ENCODE assay signal across 21 cellular contexts in genomic region chr6:79964607-79965081, GRCh38. TPM values are rescaled to one million over a fixed set of nuclear protein-coding genes. Genes with fewer than 3 reads are reported as not detected.
DNase-seq lines count a peak whose midpoint lies in the region; ATAC-seq and TF ChIP-seq lines count a peak whose summit lies in the region.
"Had no signal": no experiment of that assay in that cellular context is flagged by ENCODE, and none has a peak within 500 bp of the region (broad histone marks: within the 10 kb centered on the region; RNA-seq: fewer than 3 reads in every experiment).

No MANE protein-coding gene starts in this region.

- peaks cover 69% of the 10 kb centered on the region for H3K4me1 ChIP-seq in DND-41 (ENCODE audit: insufficient read depth, low read length)
- no peaks in the 10 kb centered on the region for H3K4me1 ChIP-seq in naive thymus-derived CD4-positive, alpha-beta T cell (ENCODE audit: control insufficient read depth in 2 of 2, insufficient read depth in 2 of 2, low read length in 2 of 2)
- H3K4me1 ChIP-seq: heart right ventricle, suprapubic skin had no signal

- peaks cover 22% of the 10 kb centered on the region for H3K9me3 Mint-ChIP-seq in activated CD4-positive, alpha-beta T cell treated with anti-CD3 and anti-CD28 coated beads for 36 hours (ENCODE audit: low read depth)
- H3K9me3 Mint-ChIP-seq in activated CD4-positive, alpha-beta T cell treated with anti-CD3 and anti-CD28 coated beads, Interleukin-2, amount 10 ng/mL, durations not matched to agents 24 days and 14 days: peaks cover 25% of the 10 kb centered on the region
- H3K9me3 Mint-ChIP-seq in naive thymus-derived CD4-positive, alpha-beta T cell: peaks cover 2 to 40% (median 26%) of the 10 kb centered on the region in 11 donors

- intact Hi-C loops in activated CD4-positive, alpha-beta T cell treated with anti-CD3 and anti-CD28 coated beads for 36 hours (cut with DNase I, micrococcal nuclease): no loop called here
- intact Hi-C loops in activated CD4-positive, alpha-beta T cell treated with anti-CD3 and anti-CD28 coated beads, Interleukin-2, amount 10 ng/mL, durations not matched to agents 24 days and 14 days (cut with micrococcal nuclease): no loop called here
- intact Hi-C loops in naive thymus-derived CD4-positive, alpha-beta T cell (cut with micrococcal nuclease): no loop called here

- no peaks in the 10 kb centered on the region for H3K27me3 ChIP-seq in DND-41 (ENCODE audit: insufficient read depth, low read length, poor library complexity)
- no peaks in the 10 kb centered on the region for H3K27me3 ChIP-seq in naive thymus-derived CD4-positive, alpha-beta T cell (ENCODE audit: control insufficient read depth in 2 of 2, insufficient read depth in 2 of 2, low read length in 2 of 2)
- H3K27me3 ChIP-seq: brain microvascular endothelial cell, dorsolateral prefrontal cortex, heart right ventricle, suprapubic skin had no signal

- TF ChIP-seq CTCF in DND-41 (IDR thresholded peaks at IDR 0.05; ENCODE audit: borderline replicate concordance, extremely low read depth, low read length, poor library complexity, severe bottlenecking): no peak

- peak overlapping the region; percentile 92 for H3K27ac ChIP-seq in DND-41 (ENCODE audit: low read length)
- no peak overlapping the region for H3K27ac ChIP-seq in naive thymus-derived CD4-positive, alpha-beta T cell (ENCODE audit: low read depth, low read length)
- H3K27ac ChIP-seq: brain microvascular endothelial cell, dorsolateral prefrontal cortex, GM23248, heart right ventricle, PC-9, suprapubic skin had no signal

- peak; percentile 20 for DNase-seq in activated CD4-positive, alpha-beta T cell treated with anti-CD3 and anti-CD28 coated beads for 36 hours
- no peak for DNase-seq in activated CD4-positive, alpha-beta T cell treated with anti-CD3 and anti-CD28 coated beads, Interleukin-2, amount 10 ng/mL, durations not matched to agents 24 days and 14 days
- DNase-seq in DND-41 (peak; percentile 88), T-helper 22 cell (ENCODE audit: low read depth) (peak; percentile 11), Kasumi-1 (lab: John Stamatoyannopoulos, UW) (no peak), NCI-H1694 (lab: John Stamatoyannopoulos, UW) (no peak)
- no peak for DNase-seq in naive thymus-derived CD4-positive, alpha-beta T cell
- DNase-seq: activated CD4-positive, CD25-positive, alpha-beta regulatory T cell treated with anti-CD3 and anti-CD28 coated beads, Interleukin-2, amount 50 U/mL, for 72 hours; activated T-cell treated with anti-CD3 and anti-CD28 coated beads, Interleukin-2, amount 50 U/mL, for 4 hours; brain microvascular endothelial cell; dorsolateral prefrontal cortex; GM23248; heart right ventricle; NCI-H146; NCI-H510A treated with DMSO at 0.1 percent for 48 hours; PC-9; SK-N-SH; stimulated activated naive B cell treated with anti-CD40 and anti-IgM and Interleukin-4, amounts not matched to agents 10 μg/mL and 1 μg/mL and 100 μg/mL, for 72 hours had no signal

- H3K4me3 Mint-ChIP-seq in activated CD4-positive, alpha-beta T cell treated with anti-CD3 and anti-CD28 coated beads for 36 hours: no peak overlapping the region
- no peak overlapping the region for H3K4me3 Mint-ChIP-seq in activated CD4-positive, alpha-beta T cell treated with anti-CD3 and anti-CD28 coated beads, Interleukin-2, amount 10 ng/mL, durations not matched to agents 24 days and 14 days
- H3K4me3 Mint-ChIP-seq in naive thymus-derived CD4-positive, alpha-beta T cell: no peak overlapping the region
- H3K4me3 Mint-ChIP-seq: activated T-cell treated with anti-CD3 and anti-CD28 coated beads, Interleukin-2, amount 50 U/mL, for 4 hours; stimulated activated naive B cell treated with anti-CD40 and anti-IgM and Interleukin-4, amounts not matched to agents 10 μg/mL and 1 μg/mL and 100 μg/mL, for 72 hours; T-helper 1 cell treated with Interleukin-12 subunit alpha and Interleukin-12 subunit beta and Interleukin-4 antibody, amounts not matched to agents 30 μg/mL and 1 μg/mL, for 36 hours had no signal

- no peak overlapping the region for H3K27ac Mint-ChIP-seq in activated CD4-positive, alpha-beta T cell treated with anti-CD3 and anti-CD28 coated beads for 36 hours
- no peak overlapping the region for H3K27ac Mint-ChIP-seq in activated CD4-positive, alpha-beta T cell treated with anti-CD3 and anti-CD28 coated beads, Interleukin-2, amount 10 ng/mL, durations not matched to agents 24 days and 14 days
- no peak overlapping the region for H3K27ac Mint-ChIP-seq in naive thymus-derived CD4-positive, alpha-beta T cell
- H3K27ac Mint-ChIP-seq: stimulated activated naive B cell treated with anti-CD40 and anti-IgM and Interleukin-4, amounts not matched to agents 10 μg/mL and 1 μg/mL and 100 μg/mL, for 72 hours; T-helper 1 cell treated with Interleukin-12 subunit alpha and Interleukin-12 subunit beta and Interleukin-4 antibody, amounts not matched to agents 30 μg/mL and 1 μg/mL, for 36 hours had no signal

- no peaks in the 10 kb centered on the region for H3K27me3 Mint-ChIP-seq in activated CD4-positive, alpha-beta T cell treated with anti-CD3 and anti-CD28 coated beads for 36 hours
- H3K27me3 Mint-ChIP-seq in activated CD4-positive, alpha-beta T cell treated with anti-CD3 and anti-CD28 coated beads, Interleukin-2, amount 10 ng/mL, durations not matched to agents 24 days and 14 days: peaks cover 26% of the 10 kb centered on the region
- peaks cover 7 to 32% (median 24%) of the 10 kb centered on the region in 5 donors for H3K27me3 Mint-ChIP-seq in naive thymus-derived CD4-positive, alpha-beta T cell

- no peaks in the 10 kb centered on the region for H3K36me3 Mint-ChIP-seq in activated CD4-positive, alpha-beta T cell treated with anti-CD3 and anti-CD28 coated beads for 36 hours (ENCODE audit: low read depth)
- H3K36me3 Mint-ChIP-seq in activated CD4-positive, alpha-beta T cell treated with anti-CD3 and anti-CD28 coated beads, Interleukin-2, amount 10 ng/mL, durations not matched to agents 24 days and 14 days (ENCODE audit: low read depth): no peaks in the 10 kb centered on the region
- H3K36me3 Mint-ChIP-seq in naive thymus-derived CD4-positive, alpha-beta T cell: peaks cover 0 to 10% (median 5%) of the 10 kb centered on the region in 5 donors

- H3K79me2 ChIP-seq in DND-41 (ENCODE audit: insufficient read depth, low read length): no peaks in the 10 kb centered on the region

- peaks cover 3% of the 10 kb centered on the region for H3K4me1 Mint-ChIP-seq in activated CD4-positive, alpha-beta T cell treated with anti-CD3 and anti-CD28 coated beads for 36 hours
- peaks cover 4% of the 10 kb centered on the region for H3K4me1 Mint-ChIP-seq in activated CD4-positive, alpha-beta T cell treated with anti-CD3 and anti-CD28 coated beads, Interleukin-2, amount 10 ng/mL, durations not matched to agents 24 days and 14 days
- H3K4me1 Mint-ChIP-seq in naive thymus-derived CD4-positive, alpha-beta T cell: peaks cover 0 to 1% (median 0%) of the 10 kb centered on the region in 7 donors
- H3K4me1 Mint-ChIP-seq: stimulated activated naive B cell treated with anti-CD40 and anti-IgM and Interleukin-4, amounts not matched to agents 10 μg/mL and 1 μg/mL and 100 μg/mL, for 72 hours had no signal

- peak overlapping the region in 1 of 2 experiments; percentile 40; a peak in 2 of 4 replicates for H3K4me3 ChIP-seq in DND-41 (ENCODE audit: low read depth in 1 of 2, low read length in 2 of 2)
- no peak overlapping the region for H3K4me3 ChIP-seq in naive thymus-derived CD4-positive, alpha-beta T cell (ENCODE audit: low read length)
- H3K4me3 ChIP-seq: dorsolateral prefrontal cortex, GM23248, heart right ventricle, PC-9, suprapubic skin had no signal

- H3K4me2 ChIP-seq in DND-41 (ENCODE audit: insufficient read depth, low read length): peak overlapping the region; percentile 60
- H3K4me2 ChIP-seq: PC-9, SK-N-SH had no signal

- H3K9ac ChIP-seq in DND-41 (ENCODE audit: low read depth, low read length): peak overlapping the region; percentile 63
- H3K9ac ChIP-seq: GM23248, SK-N-SH had no signal

- POLR2A ChIA-PET in activated CD4-positive, alpha-beta T cell treated with anti-CD3 and anti-CD28 coated beads for 36 hours (lab: Charles Lee): interaction anchor here (0.7 kb wide), 1 partner anchor 82 kb away, joined by 3 read pairs; no protein-coding TSS in a partner anchor
- POLR2A ChIA-PET in naive thymus-derived CD4-positive, alpha-beta T cell (lab: Charles Lee): no interaction called here

- H3K36me3 ChIP-seq in DND-41 (ENCODE audit: insufficient read depth, low read length): no peaks in the 10 kb centered on the region
- H3K36me3 ChIP-seq in naive thymus-derived CD4-positive, alpha-beta T cell (ENCODE audit: control insufficient read depth in 2 of 3, insufficient read depth in 3 of 3, low read length in 3 of 3): no peaks in the 10 kb centered on the region
- H3K36me3 ChIP-seq: brain microvascular endothelial cell, heart right ventricle, suprapubic skin had no signal

- no peaks in the 10 kb centered on the region for H4K20me1 ChIP-seq in DND-41 (ENCODE audit: insufficient read depth, low read length)

- peak; percentile 74 for ATAC-seq in activated CD4-positive, alpha-beta T cell treated with anti-CD3 and anti-CD28 coated beads for 36 hours
- peak; percentile 91 for ATAC-seq in DND-41 (ENCODE audit: insufficient read depth, low read depth)
- peak; percentile 48 for ATAC-seq in naive thymus-derived CD4-positive, alpha-beta T cell
- no peak for ATAC-seq in HG02759 (IDR thresholded peaks at IDR 0.05; ENCODE audit: unreplicated experiment)
- ATAC-seq: heart right ventricle; stimulated activated naive B cell treated with anti-CD40 and anti-IgM and Interleukin-4, amounts not matched to agents 10 μg/mL and 1 μg/mL and 100 μg/mL, for 72 hours had no signal

- H3K9me3 ChIP-seq in DND-41 (ENCODE audit: insufficient read depth, low read length, severe bottlenecking): peaks cover 13% of the 10 kb centered on the region
- peaks cover 0 to under 1% (median 0%) of the 10 kb centered on the region in 3 experiments for H3K9me3 ChIP-seq in naive thymus-derived CD4-positive, alpha-beta T cell (ENCODE audit: control insufficient read depth in 2 of 3, low read length in 3 of 3)
- H3K9me3 ChIP-seq: SK-N-SH, suprapubic skin had no signal

- CTCF ChIA-PET in activated CD4-positive, alpha-beta T cell treated with anti-CD3 and anti-CD28 coated beads for 36 hours (lab: Charles Lee): interaction anchor here (3.6 kb wide), 1 partner anchor 15 kb away, joined by 15 read pairs; no protein-coding TSS in a partner anchor
- CTCF ChIA-PET in naive thymus-derived CD4-positive, alpha-beta T cell (lab: Charles Lee): no interaction called here

- no peak overlapping the region for H2AFZ ChIP-seq in DND-41 (ENCODE audit: low read depth, low read length)
- H2AFZ ChIP-seq: GM23248, PC-9 had no signal

RNA-seq across cellular contexts. Expression of gene ELOVL4, which starts 17.3 kb away (rescaled TPM):
- 1 to 10 TPM; 1.3 to 1.6 TPM for total RNA-seq in activated CD4-positive, alpha-beta T cell treated with anti-CD3 and anti-CD28 coated beads for 36 hours
- 0.88 and 0.89 TPM in 2 replicates for total RNA-seq in activated CD4-positive, alpha-beta T cell treated with anti-CD3 and anti-CD28 coated beads, Interleukin-2, amount 10 ng/mL, durations not matched to agents 24 days and 14 days
- under 1 TPM; 0.11 to 0.75 (median 0.37) TPM for total RNA-seq in naive thymus-derived CD4-positive, alpha-beta T cell
- polyA plus RNA-seq in naive thymus-derived CD4-positive, alpha-beta T cell: 1 to 10 TPM in 1 of 2 donors, under 1 TPM in 1; 0.39 to 1.6 TPM
- total RNA-seq: PC-9 had no signal

RNA-seq across cellular contexts. Expression of gene TTK, which starts 39.8 kb away (rescaled TPM):
- 10 to 100 TPM; 39.1 to 47.2 TPM for total RNA-seq in activated CD4-positive, alpha-beta T cell treated with anti-CD3 and anti-CD28 coated beads for 36 hours
- total RNA-seq in activated CD4-positive, alpha-beta T cell treated with anti-CD3 and anti-CD28 coated beads, Interleukin-2, amount 10 ng/mL, durations not matched to agents 24 days and 14 days: 21.9 and 22.4 TPM in 2 replicates
- total RNA-seq in naive thymus-derived CD4-positive, alpha-beta T cell: 10 to 100 TPM in 1 of 5 experiments, 1 to 10 TPM in 1, under 1 TPM in 3; 0.13 to 22.4 (median 0.81) TPM
- under 1 TPM in 1 of 2 donors, not detected in 1; 0.51 TPM for polyA plus RNA-seq in naive thymus-derived CD4-positive, alpha-beta T cell

Comparison
In these comparisons a context has a peak if more than half of its experiments do, and no peak if none do; other contexts are left out.
1. DNase-seq: peak in activated CD4-positive, alpha-beta T cell treated with anti-CD3 and anti-CD28 coated beads for 36 hours (single experiment), DND-41 (single experiment) and T-helper 22 cell (single experiment); none in activated CD4-positive, alpha-beta T cell treated with anti-CD3 and anti-CD28 coated beads, Interleukin-2, amount 10 ng/mL, durations not matched to agents 24 days and 14 days (single experiment), naive thymus-derived CD4-positive, alpha-beta T cell (0 of 9), Kasumi-1 (0 of 2) and NCI-H1694 (single experiment).